Comparison of ENCODE assay signal across 10 cellular contexts in the genomic region with DNA sequence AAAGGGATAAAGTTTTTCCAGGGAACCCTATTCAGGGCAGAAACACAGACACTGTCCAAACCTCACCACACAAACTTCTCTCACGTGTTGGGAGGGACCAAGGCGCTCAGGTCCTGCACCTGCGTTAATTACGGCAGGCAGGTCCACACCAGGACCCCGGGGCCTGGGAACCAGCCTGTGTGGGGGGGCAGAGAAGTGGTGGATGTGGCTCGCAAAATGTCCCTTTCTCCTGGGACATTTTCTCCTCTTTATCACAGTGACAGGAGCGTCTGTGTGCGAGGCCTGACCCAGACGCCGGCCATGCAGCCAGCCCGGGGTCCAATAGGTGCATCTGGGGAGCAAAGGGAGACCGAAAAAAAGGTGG.
DNase-seq lines count a peak whose midpoint lies in the region; ATAC-seq, FAIRE-seq and TF ChIP-seq lines count a peak whose summit lies in the region.
"Had no signal": no experiment of that assay in that cellular context is flagged by ENCODE, and none has a peak within 500 bp of the region (broad histone marks: within the 10 kb centered on the region; RNA-seq: fewer than 3 reads in every experiment).

No MANE protein-coding gene starts in this region.

- H3K27ac ChIP-seq in sigmoid colon, result peak overlapping the region; percentile 62 to 90 (median 83)

- H3K36me3 Mint-ChIP-seq in dendritic cell treated with granulocyte-macrophage colony-stimulating factor and Interleukin-4, amounts not matched to agents 40 ng/mL and 50 ng/mL, for 4 days (ENCODE audit: low read depth), result peaks cover 25% of the 10 kb centered on the region

- peak; percentile 48 for DNase-seq in D341Med (ENCODE audit: low spot score)
- peak; percentile 32 for DNase-seq in NCI-H510A treated with DMSO at 0.1 percent for 48 hours (lab: John Stamatoyannopoulos, UW)
- DNase-seq in sigmoid colon, result no peak
- DNase-seq in cerebellar nuclear complex (lab: John Stamatoyannopoulos, UW), result no peak
- no peak for DNase-seq in DMS79 treated with DMSO at 0.1 percent for 48 hours (lab: John Stamatoyannopoulos, UW)
- no peak for DNase-seq in GM19239 (ENCODE audit: insufficient read length, low spot score)
- DNase-seq: IMR-90, OCI-M1 had no signal

- TF ChIP-seq EP300 in sigmoid colon (IDR thresholded peaks at IDR 0.05), result no peak

- H3K9me3 ChIP-seq in sigmoid colon, result peaks cover 0 to 15% (median 0%) of the 10 kb centered on the region in 4 donors

- H3K36me3 ChIP-seq in sigmoid colon, result no peaks in the 10 kb centered on the region

- H3K27me3 ChIP-seq in sigmoid colon, result no peaks in the 10 kb centered on the region

- peak overlapping the region; percentile 88 for H3K27ac Mint-ChIP-seq in dendritic cell treated with granulocyte-macrophage colony-stimulating factor and Interleukin-4, amounts not matched to agents 40 ng/mL and 50 ng/mL, for 4 days

- 4 to 40% methylated on average over 12 of the region's 12 CpGs for WGBS in sigmoid colon, 2 donors

- peak overlapping the region in 3 of 4 donors; percentile 57 to 79 (median 73) for H3K4me3 ChIP-seq in sigmoid colon

- no peaks in the 10 kb centered on the region for H3K27me3 Mint-ChIP-seq in dendritic cell treated with granulocyte-macrophage colony-stimulating factor and Interleukin-4, amounts not matched to agents 40 ng/mL and 50 ng/mL, for 4 days

- peaks cover 60% of the 10 kb centered on the region for H3K9me3 Mint-ChIP-seq in dendritic cell treated with granulocyte-macrophage colony-stimulating factor and Interleukin-4, amounts not matched to agents 40 ng/mL and 50 ng/mL, for 4 days

- no peak for ATAC-seq in HG02763 (IDR thresholded peaks at IDR 0.05; ENCODE audit: unreplicated experiment)

- peaks cover 6% of the 10 kb centered on the region for H3K4me1 Mint-ChIP-seq in dendritic cell treated with granulocyte-macrophage colony-stimulating factor and Interleukin-4, amounts not matched to agents 40 ng/mL and 50 ng/mL, for 4 days (ENCODE audit: low read depth)

- H3K4me3 Mint-ChIP-seq in dendritic cell treated with granulocyte-macrophage colony-stimulating factor and Interleukin-4, amounts not matched to agents 40 ng/mL and 50 ng/mL, for 4 days, result peak overlapping the region; percentile 95

- peaks cover 0 to 12% (median 3%) of the 10 kb centered on the region in 4 donors for H3K4me1 ChIP-seq in sigmoid colon

- intact Hi-C loops in dendritic cell treated with granulocyte-macrophage colony-stimulating factor and Interleukin-4, amounts not matched to agents 40 ng/mL and 50 ng/mL, for 4 days (cut with micrococcal nuclease), result loop anchor here (5.0 kb wide), 2 partner anchors 382 to 742 kb away; partner anchors contain the start of gene ZNF107
- intact Hi-C loops in sigmoid colon (cut with DNase I), result no loop called here

- no peak for FAIRE-seq in GM19239 (lab: Jason Lieb, UNC)

- no peak for TF ChIP-seq POLR2A in sigmoid colon (IDR thresholded peaks at IDR 0.05)

- no peak for TF ChIP-seq CTCF in sigmoid colon (IDR thresholded peaks at IDR 0.05)

Comparison
In these comparisons a context has a peak if more than half of its experiments do, and no peak if none do; other contexts are left out.
1. DNase-seq: peak in D341Med (single experiment) and NCI-H510A treated with DMSO at 0.1 percent for 48 hours (single experiment); none in sigmoid colon (single experiment), cerebellar nuclear complex (0 of 2), DMS79 treated with DMSO at 0.1 percent for 48 hours (single experiment) and GM19239 (single experiment).